In genomic region chr15:65532738-65533051, GRCh38 we compare ENCODE assay signal across 1 cellular context.
TF ChIP-seq lines count a peak whose summit lies in the region.

No MANE protein-coding gene starts in this region.

TF ChIP-seq in K562, 482 proteins besides CTCF, POLR2A, EP300 and RAD21 (continued from another document):
- no peak for TF ChIP-seq RERE (CRISPR knock-in tag; IDR thresholded peaks at IDR 0.05; ENCODE audit: borderline replicate concordance)
